Comparison of ENCODE assay signal across 8 cellular contexts in the genomic region with DNA sequence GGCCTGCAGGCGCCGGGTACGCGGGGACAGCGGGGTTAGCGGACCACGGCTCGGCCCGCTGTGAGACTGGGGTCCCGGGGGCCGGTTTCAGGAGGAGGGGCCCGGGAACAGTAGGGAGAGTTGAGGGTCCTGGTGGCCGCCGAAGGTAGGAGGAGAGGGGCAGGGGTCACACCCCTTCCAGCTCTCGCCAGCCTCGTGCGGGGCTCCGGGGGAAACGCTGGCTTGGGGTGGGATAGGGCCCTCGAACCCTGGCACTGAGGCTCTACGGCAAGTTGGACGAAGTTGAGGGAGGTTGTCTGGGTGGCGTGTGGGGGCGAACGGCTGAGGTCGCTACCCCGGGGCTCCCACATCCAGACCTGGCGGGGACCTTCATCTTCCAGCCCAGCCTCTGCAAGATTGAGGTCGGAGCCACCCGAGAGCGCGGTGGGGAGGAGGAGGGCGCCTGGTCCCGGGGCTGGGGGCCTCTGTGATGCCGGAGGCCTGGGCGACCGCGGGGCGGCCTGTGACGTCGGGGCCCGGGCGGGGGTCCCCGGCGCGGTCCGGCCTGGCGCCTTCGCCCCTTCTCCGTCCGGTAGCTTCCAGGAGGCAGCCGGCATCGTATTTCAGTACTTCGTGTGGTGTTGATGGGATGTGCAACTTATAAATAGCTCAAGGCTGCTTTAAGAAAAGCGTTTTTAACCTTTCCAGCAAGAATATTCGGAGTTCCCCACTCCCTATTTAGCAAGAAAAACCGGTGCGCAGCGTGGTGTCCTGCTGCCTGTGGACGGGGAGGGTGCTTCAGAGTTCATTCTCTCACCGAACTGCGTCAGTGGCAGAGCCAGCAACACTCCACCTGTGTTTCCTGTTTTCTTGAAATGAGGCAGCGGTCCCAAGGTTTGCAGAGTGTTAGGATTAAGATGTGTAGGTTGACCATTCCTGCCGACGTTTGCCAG. TPM values are rescaled to one million over a fixed set of nuclear protein-coding genes. Genes with fewer than 3 reads are reported as not detected.
A peak's percentile ranks its signal among the peaks of the same experiment; 100 is the strongest.
DNase-seq lines count a peak whose midpoint lies in the region; ATAC-seq and TF ChIP-seq lines count a peak whose summit lies in the region.

No MANE protein-coding gene starts in this region.

- no peak for TF ChIP-seq EP300 in gastroesophageal sphincter (IDR thresholded peaks at IDR 0.05)

- peak overlapping the region; percentile 62 to 96 (median 94) for H3K27ac ChIP-seq in gastroesophageal sphincter
- H3K27ac ChIP-seq in parathyroid adenoma, result no peak overlapping the region

- no peak for TF ChIP-seq CTCF in AG10803 (conservative IDR thresholded peaks at IDR 0.05; ENCODE audit: low read length)
- TF ChIP-seq CTCF in gastroesophageal sphincter (IDR thresholded peaks at IDR 0.05), result no peak
- TF ChIP-seq CTCF in parathyroid adenoma (IDR thresholded peaks at IDR 0.05), result no peak

- peaks cover 0 to 41% (median 4%) of the 10 kb centered on the region in 3 donors for H3K4me1 ChIP-seq in gastroesophageal sphincter
- no peaks in the 10 kb centered on the region for H3K4me1 ChIP-seq in parathyroid adenoma

- no peaks in the 10 kb centered on the region for H3K79me2 ChIP-seq in parathyroid adenoma

- DNase-seq in AG10803 (ENCODE audit: low read depth) (peak; percentile 23), NCI-H510A treated with DMSO at 0.1 percent for 48 hours (lab: John Stamatoyannopoulos, UW) (peak; percentile 51), activated gamma-delta T cell (lab: John Stamatoyannopoulos, UW) (peak; percentile 14), GM19240 (ENCODE audit: insufficient read length, low spot score) (no peak)

- no peak overlapping the region for H3K9ac ChIP-seq in parathyroid adenoma

- TF ChIP-seq POLR2A in gastroesophageal sphincter (IDR thresholded peaks at IDR 0.05), result no peak

- WGBS in gastroesophageal sphincter (ENCODE audit: low coverage in 1 of 2), 2 donors, result 0 to 8% methylated on average over 3 to 6 of the region's 65 CpGs

- H3K36me3 ChIP-seq in gastroesophageal sphincter (no peaks in the 10 kb centered on the region), parathyroid adenoma (ENCODE audit: control insufficient read depth, insufficient read depth, low read length) (no peaks in the 10 kb centered on the region)

- no peaks in the 10 kb centered on the region for H3K27me3 ChIP-seq in gastroesophageal sphincter
- H3K27me3 ChIP-seq in parathyroid adenoma (ENCODE audit: control insufficient read depth, insufficient read depth, low read length), result no peaks in the 10 kb centered on the region

- peak overlapping the region; percentile 57 for H2AFZ ChIP-seq in parathyroid adenoma

- ATAC-seq in GM19455 (IDR thresholded peaks at IDR 0.05; ENCODE audit: unreplicated experiment), result peak; percentile 1
- ATAC-seq in gastroesophageal sphincter, result no peak
- no peak for ATAC-seq in HG03280 (IDR thresholded peaks at IDR 0.05; ENCODE audit: unreplicated experiment)

- H3K4me3 ChIP-seq in AG10803 (ENCODE audit: low read length) (peak overlapping the region; percentile 87), gastroesophageal sphincter (peak overlapping the region; percentile 71 to 78), parathyroid adenoma (ENCODE audit: low read depth, low read length) (peak overlapping the region; percentile 54)

- H3K4me2 ChIP-seq in parathyroid adenoma (ENCODE audit: low read length), result peak overlapping the region; percentile 78

- H3K9me3 ChIP-seq in gastroesophageal sphincter, result no peaks in the 10 kb centered on the region
- no peaks in the 10 kb centered on the region for H3K9me3 ChIP-seq in parathyroid adenoma (ENCODE audit: control insufficient read depth, low read length)

RNA-seq across cellular contexts. Expression of gene HABP4, which starts 0.9 kb away (rescaled TPM):
- 100 to 1,000 TPM in 1 of 4 donors, 10 to 100 TPM in 3; 41.1 to 106 (median 60.0) TPM for total RNA-seq in gastroesophageal sphincter

RNA-seq across cellular contexts. Expression of gene ZNF367, which starts 32.7 kb away (rescaled TPM):
- total RNA-seq in gastroesophageal sphincter, result 1 to 10 TPM; 1.4 to 3.7 (median 2.5) TPM
